Comparison of ENCODE assay signal across 1 cellular context in the genomic region with DNA sequence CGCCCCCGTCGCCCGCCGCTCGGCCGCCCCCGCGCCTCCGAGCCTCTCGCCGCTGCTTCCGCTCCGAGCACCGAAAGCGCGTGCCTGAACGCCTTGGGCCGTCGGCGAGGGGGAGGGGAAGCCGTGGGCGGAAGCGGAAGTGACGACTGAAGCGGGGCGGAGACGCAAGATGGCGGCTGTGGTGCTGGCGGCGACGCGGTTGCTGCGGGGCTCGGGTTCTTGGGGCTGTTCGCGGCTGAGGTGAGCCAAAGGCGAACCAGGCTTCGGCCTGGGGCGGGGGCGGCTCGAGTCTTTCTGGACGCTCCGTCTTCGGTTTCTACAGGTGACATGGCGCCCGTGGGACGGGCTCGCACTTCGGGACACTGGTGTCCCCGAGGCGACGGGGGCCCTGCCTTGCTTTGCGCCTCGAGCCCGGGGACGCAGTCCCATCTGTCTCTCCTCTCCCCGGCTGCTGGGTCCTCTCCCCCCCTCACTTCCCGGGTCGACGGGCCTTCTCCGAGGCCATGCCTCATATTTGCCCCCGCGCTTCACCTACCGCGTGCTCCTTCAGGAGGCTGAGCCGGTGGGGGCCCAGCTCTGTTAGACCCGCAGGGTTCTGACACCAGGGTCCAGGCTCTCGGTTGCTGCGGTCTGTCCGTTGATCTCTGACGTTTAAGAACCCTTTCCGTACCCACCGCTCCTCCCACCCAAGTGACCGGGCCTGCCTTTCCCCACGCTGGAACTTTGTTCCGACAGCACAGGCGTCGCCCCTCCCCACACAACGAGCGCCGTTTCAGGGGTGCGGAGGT.
TF ChIP-seq lines count a peak whose summit lies in the region.

ENTR1 (minus strand) TSS at position 115 of the 788 bp plus-strand sequence. CDS start 217 bp downstream, outside the sequence.
PMPCA (plus strand) TSS at position 159 of the 788 bp plus-strand sequence; CDS start at position 170, 11 bp downstream.

TF ChIP-seq in HepG2, 621 proteins besides CTCF, POLR2A, EP300 and RAD21 (continued from another document and continues in another):
- TF ChIP-seq CSRNP1 (CRISPR knock-in tag; IDR thresholded peaks at IDR 0.05), result no peak
- TF ChIP-seq, protein P1, sequence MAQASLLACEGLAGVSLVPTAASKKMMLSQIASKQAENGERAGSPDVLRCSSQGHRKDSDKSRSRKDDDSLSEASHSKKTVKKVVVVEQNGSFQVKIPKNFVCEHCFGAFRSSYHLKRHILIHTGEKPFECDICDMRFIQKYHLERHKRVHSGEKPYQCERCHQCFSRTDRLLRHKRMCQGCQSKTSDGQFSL (CRISPR knock-in tag; IDR thresholded peaks at IDR 0.05), result peak; percentile 35; the same call in 1 of the 2 replicates
- TF ChIP-seq SNAI1 (CRISPR knock-in tag; IDR thresholded peaks at IDR 0.05; ENCODE audit: borderline replicate concordance), result peak; percentile 38; the same call in 1 of the 2 replicates
- TF ChIP-seq STAT5B (CRISPR knock-in tag; IDR thresholded peaks at IDR 0.05), result no peak
- no peak for TF ChIP-seq RBM22 (optimal IDR thresholded peaks at IDR 0.05; ENCODE audit: low read length)
- peak; percentile 80 for TF ChIP-seq TFDP2 (CRISPR knock-in tag; IDR thresholded peaks at IDR 0.05)
- TF ChIP-seq CSRNP2 (CRISPR knock-in tag; conservative IDR thresholded peaks at IDR 0.05; ENCODE audit: low read depth), result 0 out of 2 replicates have a peak, but pooled peaks have one; percentile 26
- TF ChIP-seq ZMAT3 (CRISPR knock-in tag; conservative IDR thresholded peaks at IDR 0.05), result no peak
- TF ChIP-seq ZNF317 (CRISPR knock-in tag; IDR thresholded peaks at IDR 0.05), result peak; percentile 79
- no peak for TF ChIP-seq ZNF567 (CRISPR knock-in tag; IDR thresholded peaks at IDR 0.05; ENCODE audit: borderline replicate concordance)
- TF ChIP-seq ZBTB1 (CRISPR knock-in tag; IDR thresholded peaks at IDR 0.05; ENCODE audit: borderline replicate concordance), result no peak
- TF ChIP-seq ZNF225 (CRISPR knock-in tag; IDR thresholded peaks at IDR 0.05), result no peak; the same call in 1 of the 2 replicates
- peak; percentile 88 for TF ChIP-seq SP5 (CRISPR knock-in tag; IDR thresholded peaks at IDR 0.05; ENCODE audit: borderline replicate concordance, low read depth)
- TF ChIP-seq USF2 (IDR thresholded peaks at IDR 0.05; ENCODE audit: low read depth, low read length), result no peak
- no peak for TF ChIP-seq USF2 (CRISPR knock-in tag; IDR thresholded peaks at IDR 0.05; ENCODE audit: borderline replicate concordance)
- no peak for TF ChIP-seq ZNF101 (CRISPR knock-in tag; IDR thresholded peaks at IDR 0.05; ENCODE audit: borderline replicate concordance, low read depth)
- no peak for TF ChIP-seq AKAP8 (CRISPR knock-in tag; IDR thresholded peaks at IDR 0.05)
- TF ChIP-seq RXRB (CRISPR knock-in tag; IDR thresholded peaks at IDR 0.05; ENCODE audit: borderline replicate concordance), result peak; percentile 71
- TF ChIP-seq ZNF124 (CRISPR knock-in tag; IDR thresholded peaks at IDR 0.05), result peak; percentile 38; the same call in 1 of the 2 replicates
- TF ChIP-seq, protein P2, sequence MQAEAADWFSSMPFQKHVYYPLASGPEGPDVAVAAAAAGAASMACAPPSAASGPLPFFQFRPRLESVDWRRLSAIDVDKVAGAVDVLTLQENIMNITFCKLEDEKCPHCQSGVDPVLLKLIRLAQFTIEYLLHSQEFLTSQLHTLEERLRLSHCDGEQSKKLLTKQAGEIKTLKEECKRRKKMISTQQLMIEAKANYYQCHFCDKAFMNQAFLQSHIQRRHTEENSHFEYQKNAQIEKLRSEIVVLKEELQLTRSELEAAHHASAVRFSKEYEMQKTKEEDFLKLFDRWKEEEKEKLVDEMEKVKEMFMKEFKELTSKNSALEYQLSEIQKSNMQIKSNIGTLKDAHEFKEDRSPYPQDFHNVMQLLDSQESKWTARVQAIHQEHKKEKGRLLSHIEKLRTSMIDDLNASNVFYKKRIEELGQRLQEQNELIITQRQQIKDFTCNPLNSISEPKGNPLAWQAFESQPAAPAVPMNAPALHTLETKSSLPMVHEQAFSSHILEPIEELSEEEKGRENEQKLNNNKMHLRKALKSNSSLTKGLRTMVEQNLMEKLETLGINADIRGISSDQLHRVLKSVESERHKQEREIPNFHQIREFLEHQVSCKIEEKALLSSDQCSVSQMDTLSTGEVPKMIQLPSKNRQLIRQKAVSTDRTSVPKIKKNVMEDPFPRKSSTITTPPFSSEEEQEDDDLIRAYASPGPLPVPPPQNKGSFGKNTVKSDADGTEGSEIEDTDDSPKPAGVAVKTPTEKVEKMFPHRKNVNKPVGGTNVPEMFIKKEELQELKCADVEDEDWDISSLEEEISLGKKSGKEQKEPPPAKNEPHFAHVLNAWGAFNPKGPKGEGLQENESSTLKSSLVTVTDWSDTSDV (CRISPR knock-in tag; IDR thresholded peaks at IDR 0.05), result no peak
- TF ChIP-seq ZNF703 (CRISPR knock-in tag; IDR thresholded peaks at IDR 0.05; ENCODE audit: borderline replicate concordance), result no peak
- peak; percentile 78 for TF ChIP-seq KDM5B (CRISPR knock-in tag; IDR thresholded peaks at IDR 0.05; ENCODE audit: borderline replicate concordance)
- peak; percentile 68 for TF ChIP-seq SRSF1 (optimal IDR thresholded peaks at IDR 0.05; ENCODE audit: low read depth, low read length)
- TF ChIP-seq ZNF788 (CRISPR knock-in tag; IDR thresholded peaks at IDR 0.05; ENCODE audit: borderline replicate concordance), result peak; percentile 91
- TF ChIP-seq ZNF672 (CRISPR knock-in tag; IDR thresholded peaks at IDR 0.05), result no peak
- peak; percentile 92 for TF ChIP-seq PHF8 (CRISPR knock-in tag; IDR thresholded peaks at IDR 0.05)
- TF ChIP-seq SNRNP70 (IDR thresholded peaks at IDR 0.05; ENCODE audit: low read depth, low read length), result no peak
- TF ChIP-seq ONECUT2 (CRISPR knock-in tag; IDR thresholded peaks at IDR 0.05), result no peak
- no peak for TF ChIP-seq TRAFD1 (CRISPR knock-in tag; IDR thresholded peaks at IDR 0.05; ENCODE audit: borderline replicate concordance)
- no peak for TF ChIP-seq MAZ (IDR thresholded peaks at IDR 0.05; ENCODE audit: borderline replicate concordance, low read depth, low read length)
- TF ChIP-seq MAZ (CRISPR knock-in tag; IDR thresholded peaks at IDR 0.05; ENCODE audit: low read depth), result no peak; the same call in 1 of the 2 replicates
- TF ChIP-seq ZNF318 (CRISPR knock-in tag; IDR thresholded peaks at IDR 0.05), result no peak
